Comparison of ENCODE assay signal across 9 cellular contexts in the genomic region with DNA sequence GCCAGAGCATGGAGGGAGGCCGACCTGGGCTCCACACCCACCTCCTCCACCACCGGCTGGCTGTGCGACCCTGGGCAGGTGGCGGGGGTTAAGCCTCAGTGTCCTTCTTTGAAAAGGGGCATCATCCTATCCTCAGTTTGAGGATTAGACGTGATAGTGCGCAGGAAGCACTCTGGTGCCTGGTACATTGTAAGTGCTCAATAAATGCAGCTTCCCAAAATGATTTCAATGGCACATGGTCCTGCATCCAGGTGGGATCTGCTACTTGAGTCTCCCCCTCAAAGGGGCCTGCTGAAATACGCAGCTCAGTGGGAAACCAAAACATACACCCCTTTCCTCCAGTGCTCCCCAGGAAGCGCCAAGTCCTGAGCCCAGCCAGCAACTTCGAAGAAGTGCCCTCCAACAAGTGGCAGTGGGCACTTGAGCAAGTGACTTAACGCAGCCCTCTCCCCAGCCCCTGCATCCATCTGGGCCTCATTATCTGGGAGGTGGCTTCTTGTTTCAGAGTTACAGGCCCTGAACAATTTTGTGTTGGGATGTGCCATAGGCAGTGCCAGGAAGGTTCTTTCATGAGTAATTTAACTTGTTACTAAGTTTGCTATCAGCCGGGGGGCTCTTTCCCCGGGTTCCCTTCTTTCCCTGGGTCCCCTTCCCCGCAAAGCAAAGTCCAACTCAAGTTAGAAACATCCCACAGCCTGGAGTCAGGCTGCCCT. TPM values are rescaled to one million over a fixed set of nuclear protein-coding genes. Genes with fewer than 3 reads are reported as not detected.
DNase-seq lines count a peak whose midpoint lies in the region; ATAC-seq and TF ChIP-seq lines count a peak whose summit lies in the region.
"Had no signal": no experiment of that assay in that cellular context is flagged by ENCODE, and none has a peak within 500 bp of the region (broad histone marks: within the 10 kb centered on the region; RNA-seq: fewer than 3 reads in every experiment).

No MANE protein-coding gene starts in this region.

- H3K4me3 ChIP-seq in HCT116 (replicated peaks in 1 of 2; ENCODE audit: low read depth in 1 of 2, low read length in 2 of 2): no peak overlapping the region
- H3K4me3 ChIP-seq in adrenal gland: no peak overlapping the region
- peak overlapping the region in 1 of 8 donors; percentile 41 for H3K4me3 ChIP-seq in spleen

- CTCF ChIA-PET in HCT116 (lab: Charles Lee): interaction anchor here (0.6 kb wide), 1 partner anchor 440 kb away, joined by 3 read pairs; no protein-coding TSS in a partner anchor

- intact Hi-C loops in HCT116 (cut with micrococcal nuclease): no loop called here
- intact Hi-C loops in adrenal gland (cut with DNase I): no loop called here
- intact Hi-C loops in spleen (cut with DNase I; ENCODE audit: low total_unique reads): no loop called here

- BruUV-seq in HCT116 (replicated peaks; lab: Mats Ljungman, UMichigan): no TSS peak

- peak overlapping the region; percentile 25 for H3K4me2 ChIP-seq in HCT116 (ENCODE audit: low read length)

- H3K9ac ChIP-seq in HCT116 (ENCODE audit: low read length): peak overlapping the region; percentile 26; the same call in 1 of the 2 replicates

- no peaks in the 10 kb centered on the region for H3K9me2 ChIP-seq in HCT116 (ENCODE audit: insufficient read depth)

- H3K27me3 ChIP-seq in HCT116 (ENCODE audit: insufficient read depth, low read length) (no peaks in the 10 kb centered on the region), adrenal gland (no peaks in the 10 kb centered on the region), layer of hippocampus (ENCODE audit: control insufficient read depth, insufficient read depth, low read length) (no peaks in the 10 kb centered on the region), spleen (replicated peaks in 1 of 7) (no peaks in the 10 kb centered on the region)

- WGBS in adrenal gland, 4 donors: 58 to 69% (median 63%) methylated on average over 10 to 13 of the region's 13 CpGs
- 52 to 74% (median 60%) methylated on average over 8 to 13 of the region's 13 CpGs for WGBS in spleen, 5 donors

- DNase-seq in HCT116 (ENCODE audit: low read depth, low spot score): no peak
- DNase-seq in adrenal gland: no peak
- DNase-seq in spleen: peak; percentile 54
- no peak for DNase-seq in omental fat pad (ENCODE audit: low spot score)
- no peak for DNase-seq in cerebellar cortex (ENCODE audit: low spot score)
- no peak for DNase-seq in mesenteric fat pad (ENCODE audit: low spot score)
- DNase-seq: KG1 had no signal

- H3K9me3 ChIP-seq in HCT116 (ENCODE audit: control insufficient read depth in 1 of 2, insufficient read depth in 1 of 2, low read depth in 1 of 2, low read length in 2 of 2) (no peaks in the 10 kb centered on the region), adrenal gland (replicated peaks in 1 of 3) (no peaks in the 10 kb centered on the region), spleen (no peaks in the 10 kb centered on the region)

- H4K20me1 ChIP-seq in HCT116 (ENCODE audit: insufficient read depth): peaks cover 11% of the 10 kb centered on the region; the same call in 1 of the 2 replicates

- H3K79me2 ChIP-seq in HCT116 (ENCODE audit: insufficient read depth, low read length): peaks cover 100% of the 10 kb centered on the region

- POLR2A ChIA-PET in HCT116 (lab: Charles Lee): no interaction called here

- TF ChIP-seq POLR2A in HCT116 (IDR thresholded peaks at IDR 0.05; ENCODE audit: borderline replicate concordance, extremely low read depth, insufficient read depth, insufficient read length): no peak
- TF ChIP-seq POLR2A in adrenal gland (IDR thresholded peaks at IDR 0.05): no peak
- TF ChIP-seq POLR2A in spleen (IDR thresholded peaks at IDR 0.05): no peak

- H3K27ac ChIP-seq in HCT116 (ENCODE audit: low read depth, low read length): peak overlapping the region; percentile 17; the same call in 1 of the 2 replicates
- H3K27ac ChIP-seq in adrenal gland: peak overlapping the region; percentile 86 to 99 (median 95)
- peak overlapping the region; percentile 85 for H3K27ac ChIP-seq in layer of hippocampus (ENCODE audit: low read depth, low read length)
- peak overlapping the region; percentile 82 to 94 (median 92) for H3K27ac ChIP-seq in spleen

- RAD21 ChIA-PET in HCT116 (lab: Charles Lee; ENCODE audit: low non-redundant PET in 1 of 2, low total read pairs in 2 of 2, uncharacterized antibody in 2 of 2, unreplicated experiment in 2 of 2): no interaction called here

- TF ChIP-seq RAD21 in HCT116 (IDR thresholded peaks at IDR 0.05; ENCODE audit: low read depth): no peak

- H3K36me3 ChIP-seq in HCT116 (ENCODE audit: control insufficient read depth in 1 of 2, insufficient read depth in 2 of 2, low read length in 2 of 2) (peaks cover 7 to 22% of the 10 kb centered on the region in 2 experiments; a peak in 2 of 4 replicates), adrenal gland (replicated peaks in 1 of 2) (no peaks in the 10 kb centered on the region), spleen (peaks cover 0 to 28% (median 0%) of the 10 kb centered on the region in 6 donors)

- ATAC-seq in HCT116 (no peak), omental fat pad (ENCODE audit: low FRiP score) (no peak), HG03097 (IDR thresholded peaks at IDR 0.05; ENCODE audit: low FRiP score, unreplicated experiment) (no peak)

- TF ChIP-seq CTCF in HCT116 (IDR thresholded peaks at IDR 0.05 in 2 of 3, conservative IDR thresholded peaks at IDR 0.05 in 1 of 3; ENCODE audit: borderline replicate concordance in 1 of 3, insufficient read depth in 1 of 3, low read depth in 2 of 3, low read length in 2 of 3) (no peak), adrenal gland (IDR thresholded peaks at IDR 0.05) (no peak), spleen (IDR thresholded peaks at IDR 0.05 in 8 of 11, conservative IDR thresholded peaks at IDR 0.05 in 3 of 11) (no peak), omental fat pad (IDR thresholded peaks at IDR 0.05) (no peak)

- H3K4me1 ChIP-seq in HCT116 (ENCODE audit: control insufficient read depth in 1 of 2, insufficient read depth in 2 of 2, low read length in 2 of 2) (peaks cover 77 to 95% of the 10 kb centered on the region in 2 experiments), adrenal gland (replicated peaks in 1 of 2) (peaks cover 93 to 100% of the 10 kb centered on the region in 2 donors), spleen (peaks cover 79 to 100% (median 100%) of the 10 kb centered on the region in 6 donors)

- H2AFZ ChIP-seq in HCT116 (ENCODE audit: low read depth, low read length, poor library complexity, severe bottlenecking): no peak overlapping the region

TF ChIP-seq in HCT116, 20 proteins besides CTCF, POLR2A, EP300 and RAD21 (continues in another document):
- TF ChIP-seq ZBTB33 (IDR thresholded peaks at IDR 0.05; ENCODE audit: extremely low read depth, insufficient replicate concordance, low read length) (no peak), POLR2AphosphoS5 (IDR thresholded peaks at IDR 0.05; ENCODE audit: low read depth, low read length) (no peak), ELF1 (IDR thresholded peaks at IDR 0.05; ENCODE audit: borderline replicate concordance, low read depth) (no peak), SIN3A (IDR thresholded peaks at IDR 0.05; ENCODE audit: low read depth) (no peak), EGR1 (IDR thresholded peaks at IDR 0.05; ENCODE audit: low read depth) (no peak), SRF (IDR thresholded peaks at IDR 0.05; ENCODE audit: low read depth) (no peak), SP1 (IDR thresholded peaks at IDR 0.05; ENCODE audit: low read depth) (no peak), YY1 (IDR thresholded peaks at IDR 0.05; ENCODE audit: extremely low read depth, insufficient replicate concordance, low read depth, low read length) (no peak)

RNA-seq across cellular contexts. Expression of gene ACTN4, which starts 17.9 kb away (rescaled TPM):
- total RNA-seq in HCT116 (2021; ENCODE audit: unreplicated experiment): 651 TPM
- 635 and 727 TPM in 2 replicates for polyA plus RNA-seq in HCT116 (2012)
- total RNA-seq in adrenal gland: 100 to 1,000 TPM; 430 to 773 (median 575) TPM
- polyA plus RNA-seq in adrenal gland: 100 to 1,000 TPM; 148 to 586 (median 554) TPM
- total RNA-seq in spleen: 100 to 1,000 TPM; 360 to 621 (median 487) TPM
- 100 to 1,000 TPM in 1 of 3 donors, 10 to 100 TPM in 2; 39.3 to 185 (median 51.2) TPM for polyA plus RNA-seq in spleen
- total RNA-seq in omental fat pad: 100 to 1,000 TPM; 290 to 517 (median 367) TPM
- 431 TPM for total RNA-seq in mesenteric fat pad

RNA-seq across cellular contexts. Expression of gene EIF3K, which starts 46.4 kb away (rescaled TPM):
- total RNA-seq in HCT116 (2021; ENCODE audit: unreplicated experiment) (313 TPM), adrenal gland (100 to 1,000 TPM; 196 to 537 (median 316) TPM), spleen (100 to 1,000 TPM; 232 to 538 (median 244) TPM), omental fat pad (100 to 1,000 TPM; 364 to 556 (median 476) TPM), mesenteric fat pad (252 TPM)
- 474 and 485 TPM in 2 replicates for polyA plus RNA-seq in HCT116 (2012)
- polyA plus RNA-seq in adrenal gland (100 to 1,000 TPM; 177 to 292 (median 216) TPM), spleen (100 to 1,000 TPM; 276 to 365 (median 328) TPM)

RNA-seq across cellular contexts. Expression of gene MAP4K1, which starts 47.6 kb away (rescaled TPM):
- total RNA-seq in HCT116 (2021; ENCODE audit: unreplicated experiment) (9.1 TPM), adrenal gland (1 to 10 TPM; 1.4 to 7.9 (median 4.1) TPM), spleen (100 to 1,000 TPM in 4 of 7 donors, 10 to 100 TPM in 3; 58.2 to 163 (median 122) TPM), omental fat pad (1 to 10 TPM; 1.5 to 3.2 (median 2.7) TPM), mesenteric fat pad (3.9 TPM)
- 2.1 and 2.2 TPM in 2 replicates for polyA plus RNA-seq in HCT116 (2012)
- polyA plus RNA-seq in adrenal gland (10 to 100 TPM in 1 of 3 donors, 1 to 10 TPM in 2; 1.2 to 12.5 (median 6.8) TPM), spleen (100 to 1,000 TPM in 2 of 3 donors, 10 to 100 TPM in 1; 81.3 to 161 (median 153) TPM)

Comparison
In these comparisons a context has a peak if more than half of its experiments do, and no peak if none do; other contexts are left out.
1. H3K27ac ChIP-seq: peak in every context shown above with its lines; median percentile 95 in adrenal gland; 92 in spleen; 85 in layer of hippocampus; 17 in HCT116.